ENCODE assay signal across 29 cellular contexts in the genomic region with DNA sequence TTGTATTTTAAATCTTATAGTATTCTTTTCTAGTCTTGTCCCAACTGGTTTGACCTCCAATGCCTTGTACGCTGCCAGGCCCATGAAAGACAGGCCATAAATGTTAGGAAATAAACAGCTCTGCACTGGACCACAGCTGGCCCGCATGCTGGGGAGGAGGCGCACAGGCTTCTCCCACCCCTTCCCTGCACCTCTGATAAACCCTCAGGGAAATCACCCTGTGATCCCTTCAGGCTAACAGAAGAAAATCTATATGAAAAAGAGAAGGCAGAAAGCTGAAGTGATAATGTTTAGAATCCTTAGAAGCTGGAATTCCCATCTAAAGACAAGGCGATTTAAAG. TPM values are rescaled to one million over a fixed set of nuclear protein-coding genes. Genes with fewer than 3 reads are reported as not detected.
DNase-seq lines count a peak whose midpoint lies in the region; ATAC-seq, FAIRE-seq and TF ChIP-seq lines count a peak whose summit lies in the region.
"Had no signal": no experiment of that assay in that cellular context is flagged by ENCODE, and none has a peak within 500 bp of the region (broad histone marks: within the 10 kb centered on the region; RNA-seq: fewer than 3 reads in every experiment).

No MANE protein-coding gene starts in this region.

- H3K56ac ChIP-seq in IMR-90 (ENCODE audit: extremely low read depth, insufficient read depth, low read length) = no peak overlapping the region

- dilution Hi-C loops in IMR-90 (cut with HindIII; ENCODE audit: low sequenced_read_pairs, unreplicated experiment) = no loop called here

- H3K9me3 Mint-ChIP-seq in nephron progenitor cell (peaks cover 3% of the 10 kb centered on the region), type B pancreatic cell (no peaks in the 10 kb centered on the region)
- H3K9me3 Mint-ChIP-seq: activated CD8-positive, alpha-beta T cell treated with anti-CD3 and anti-CD28 coated beads for 36 hours; activated naive CD8-positive, alpha-beta T cell treated with anti-CD3 and anti-CD28 coated beads, Interleukin-2, amount 10 ng/mL, durations not matched to agents 7 days and 5 days; natural killer cell treated with Interleukin-12 subunit alpha and Interleukin-12 subunit beta and Interleukin-15 and Interleukin-18, amount 100 ng/mL, for 72 hours; stimulated activated effector memory CD8-positive, alpha-beta T cell treated with anti-CD3 and anti-CD28 coated beads, Interleukin-12 subunit alpha, Interleukin-12 subunit beta, amount 100 ng/mL, for 72 hours; T-cell had no signal

- H3K18ac ChIP-seq in IMR-90 (ENCODE audit: low read depth, low read length) = no peak overlapping the region; the same call in 1 of the 2 replicates

- in situ Hi-C loops in IMR-90 (cut with MboI; ENCODE audit: low sequenced_read_pairs) = no loop called here

- POLR2A ChIA-PET in IMR-90 (lab: Charles Lee; ENCODE audit: unreplicated experiment) = no interaction called here

- no peak overlapping the region for H3K14ac ChIP-seq in IMR-90 (replicated peaks; ENCODE audit: low read depth, low read length)

- H3K4me2 ChIP-seq in IMR-90 (ENCODE audit: low read depth, low read length) = no peak overlapping the region

- H4K8ac ChIP-seq in IMR-90 (ENCODE audit: low read depth in 2 of 2, low read length in 2 of 2) = no peak overlapping the region

- peak; percentile 7 for DNase-seq in H7
- DNase-seq in IMR-90 = no peak
- peak; percentile 16 for DNase-seq in nephron progenitor cell
- no peak for DNase-seq in HTR-8/SVneo (ENCODE audit: insufficient read length, low spot score)
- no peak for DNase-seq in type B pancreatic cell (ENCODE audit: extremely low spot score, unreplicated experiment)
- no peak for DNase-seq in stimulated activated CD4-positive, alpha-beta T cell treated with anti-CD3 and anti-CD28 coated beads, Interleukin-4, amount 100 ng/mL, for 4 hours
- DNase-seq in activated CD8-positive, alpha-beta memory T cell treated with anti-CD3 and anti-CD28 coated beads, Interleukin-2, amount 50 U/mL, for 48 hours = no peak
- DNase-seq: activated CD8-positive, alpha-beta T cell treated with anti-CD3 and anti-CD28 coated beads for 36 hours; activated effector memory CD4-positive, alpha-beta T cell treated with anti-CD3 and anti-CD28 coated beads, Interleukin-2, amount 50 U/mL, for 16 hours; activated naive CD8-positive, alpha-beta T cell treated with anti-CD3 and anti-CD28 coated beads, Interleukin-2, amount 10 ng/mL, durations not matched to agents 7 days and 5 days; activated T-cell treated with anti-CD3 and anti-CD28 coated beads for 4 hours; C1 segment of cervical spinal cord; COR-L47; DMS79; GF-D8; NCI-H1048; NCI-H187; NCI-H526 treated with DMSO at 0.1 percent for 48 hours; pancreas; SJCRH30; stimulated activated CD4-positive, alpha-beta T cell treated with anti-CD3 and anti-CD28 coated beads, Interleukin-4, amount 100 ng/mL, for 1 hour; T-cell had no signal

- H3K79me1 ChIP-seq in IMR-90 (ENCODE audit: low read depth in 1 of 2, low read length in 2 of 2) = no peaks in the 10 kb centered on the region

- 0 out of 2 replicates have a peak overlapping the region, but pooled peaks have one; percentile 7 for H3K4ac ChIP-seq in IMR-90 (ENCODE audit: low read depth, low read length)

- H3K36me3 ChIP-seq in H7 (replicated peaks; ENCODE audit: control insufficient read depth, insufficient read depth, low read length) (no peaks in the 10 kb centered on the region), IMR-90 (ENCODE audit: control insufficient read depth, insufficient read depth, low read length) (no peaks in the 10 kb centered on the region)
- H3K36me3 ChIP-seq: pancreas, SJCRH30 had no signal

- no peak overlapping the region for H2AK5ac ChIP-seq in IMR-90 (ENCODE audit: low read depth, low read length)

- H3K27me3 Mint-ChIP-seq in nephron progenitor cell (ENCODE audit: low read depth, poor library complexity) (peaks cover 8% of the 10 kb centered on the region), type B pancreatic cell (no peaks in the 10 kb centered on the region)
- H3K27me3 Mint-ChIP-seq: activated CD8-positive, alpha-beta T cell treated with anti-CD3 and anti-CD28 coated beads for 36 hours; natural killer cell treated with Interleukin-12 subunit alpha and Interleukin-12 subunit beta and Interleukin-15 and Interleukin-18, amount 100 ng/mL, for 72 hours had no signal

- CTCF ChIA-PET in IMR-90 (lab: Yijun Ruan, JAX) = no interaction called here

- H3K4me1 ChIP-seq in IMR-90 (ENCODE audit: control insufficient read depth, insufficient read depth, low read length) = peaks cover 6% of the 10 kb centered on the region

- FAIRE-seq in HTR-8/SVneo (lab: Jason Lieb, UNC) = no peak
- FAIRE-seq: GM19239, RCC 7860 had no signal

- no TSS peak for BruUV-seq in IMR-90 (replicated peaks; lab: Mats Ljungman, UMichigan)

- no peak overlapping the region for H2AFZ ChIP-seq in IMR-90 (replicated peaks; ENCODE audit: low read length, poor library complexity)

- H3K23ac ChIP-seq in IMR-90 (ENCODE audit: low read depth, low read length) = no peak overlapping the region

- H2BK5ac ChIP-seq in IMR-90 (ENCODE audit: low read depth, low read length, poor library complexity, severe bottlenecking) = no peak overlapping the region

- no peak overlapping the region for H2AK9ac ChIP-seq in IMR-90 (replicated peaks; ENCODE audit: low read depth, low read length, poor library complexity)

- H2BK20ac ChIP-seq in IMR-90 (ENCODE audit: low read depth, low read length) = 0 out of 2 replicates have a peak overlapping the region, but pooled peaks have one; percentile 57

- no peak overlapping the region for H3K27ac ChIP-seq in IMR-90 (ENCODE audit: insufficient read depth, low read length)
- H3K27ac ChIP-seq in cingulate gyrus (ENCODE audit: low read depth, low read length) = peak overlapping the region; percentile 56
- H3K27ac ChIP-seq: SJCRH30 had no signal

- H4K20me1 ChIP-seq in IMR-90 (ENCODE audit: insufficient read depth, low read length) = no peaks in the 10 kb centered on the region

- TF ChIP-seq POLR2A in IMR-90 (IDR thresholded peaks at IDR 0.05; ENCODE audit: low read depth, low read length) = no peak

- H3K9me3 ChIP-seq in IMR-90 (ENCODE audit: control insufficient read depth, insufficient read depth, low read length) = no peaks in the 10 kb centered on the region
- H3K9me3 ChIP-seq: pancreas, SJCRH30 had no signal

- intact Hi-C loops in IMR-90 (cut with micrococcal nuclease) = no loop called here

- H3K27ac Mint-ChIP-seq in nephron progenitor cell (peak overlapping the region; percentile 78), type B pancreatic cell (no peak overlapping the region)
- H3K27ac Mint-ChIP-seq: activated CD8-positive, alpha-beta T cell treated with anti-CD3 and anti-CD28 coated beads for 36 hours; activated naive CD8-positive, alpha-beta T cell treated with anti-CD3 and anti-CD28 coated beads, Interleukin-2, amount 10 ng/mL, durations not matched to agents 7 days and 5 days; natural killer cell treated with Interleukin-12 subunit alpha and Interleukin-12 subunit beta and Interleukin-15 and Interleukin-18, amount 100 ng/mL, for 72 hours; stimulated activated effector memory CD8-positive, alpha-beta T cell treated with anti-CD3 and anti-CD28 coated beads, Interleukin-12 subunit alpha, Interleukin-12 subunit beta, amount 100 ng/mL, for 72 hours; T-cell had no signal

- H2BK120ac ChIP-seq in IMR-90 (ENCODE audit: low read depth, low read length) = 0 out of 2 replicates have a peak overlapping the region, but pooled peaks have one; percentile 5

- no peak overlapping the region for H4K5ac ChIP-seq in IMR-90 (ENCODE audit: low read depth, low read length)

- H3K4me3 ChIP-seq in H7 (ENCODE audit: insufficient read depth, low read depth, low read length) (no peak overlapping the region), IMR-90 (ENCODE audit: insufficient read depth, low read depth, low read length) (no peak overlapping the region)
- H3K4me3 ChIP-seq: pancreas, SJCRH30 had no signal

- H3K4me1 Mint-ChIP-seq in nephron progenitor cell (peaks cover 28% of the 10 kb centered on the region), type B pancreatic cell (ENCODE audit: unreplicated experiment) (peaks cover 3% of the 10 kb centered on the region)

- H3K27me3 ChIP-seq in H7 (ENCODE audit: control insufficient read depth, insufficient read depth, low read length) (peaks cover 1% of the 10 kb centered on the region; the same call in 1 of the 2 replicates), IMR-90 (ENCODE audit: control insufficient read depth, insufficient read depth, low read length) (no peaks in the 10 kb centered on the region)
- H3K27me3 ChIP-seq: pancreas, SJCRH30 had no signal

- no peak for ATAC-seq in IMR-90 (ENCODE audit: low read depth)
- ATAC-seq: activated CD4-positive, CD25-positive, alpha-beta regulatory T cell treated with anti-CD3 and anti-CD28 coated beads, Interleukin-2, amount 50 U/mL, for 24 hours; activated CD8-positive, alpha-beta T cell treated with anti-CD3 and anti-CD28 coated beads for 36 hours; HCT116; natural killer cell treated with Interleukin-12 subunit alpha and Interleukin-12 subunit beta and Interleukin-15 and Interleukin-18, amount 100 ng/mL, for 72 hours; stimulated activated effector memory CD8-positive, alpha-beta T cell treated with anti-CD3 and anti-CD28 coated beads, Interleukin-12 subunit alpha, Interleukin-12 subunit beta, amount 100 ng/mL, for 72 hours; T-cell had no signal

- H2BK15ac ChIP-seq in IMR-90 (ENCODE audit: low read depth, low read length) = peak overlapping the region; percentile 60; the same call in 1 of the 3 replicates

- no peaks in the 10 kb centered on the region for H3K9me1 ChIP-seq in IMR-90 (ENCODE audit: insufficient read depth, low read length)

- H3K9ac ChIP-seq in IMR-90 (ENCODE audit: low read depth, low read length) = no peak overlapping the region

- WGBS in IMR-90 (ENCODE audit: extremely low coverage in 2 of 2, insufficient read length in 1 of 2), 2 experiments = no CpG with 5 or more reads among the region's 4 CpGs

- no peaks in the 10 kb centered on the region for H3K36me3 Mint-ChIP-seq in nephron progenitor cell (ENCODE audit: low read depth)
- H3K36me3 Mint-ChIP-seq in type B pancreatic cell = no peaks in the 10 kb centered on the region
- H3K36me3 Mint-ChIP-seq: activated naive CD8-positive, alpha-beta T cell treated with anti-CD3 and anti-CD28 coated beads, Interleukin-2, amount 10 ng/mL, durations not matched to agents 7 days and 5 days; natural killer cell treated with Interleukin-12 subunit alpha and Interleukin-12 subunit beta and Interleukin-15 and Interleukin-18, amount 100 ng/mL, for 72 hours; stimulated activated effector memory CD8-positive, alpha-beta T cell treated with anti-CD3 and anti-CD28 coated beads, Interleukin-12 subunit alpha, Interleukin-12 subunit beta, amount 100 ng/mL, for 72 hours; T-cell had no signal

- TF ChIP-seq RAD21 in IMR-90 (IDR thresholded peaks at IDR 0.05; ENCODE audit: low read length) = no peak

- peak overlapping the region; percentile 38; the same call in 1 of the 2 replicates for H4K91ac ChIP-seq in IMR-90 (ENCODE audit: insufficient read depth, low read depth, low read length)

- H3K4me3 Mint-ChIP-seq in nephron progenitor cell = no peak overlapping the region
- H3K4me3 Mint-ChIP-seq in type B pancreatic cell = no peak overlapping the region
- H3K4me3 Mint-ChIP-seq: activated CD8-positive, alpha-beta T cell treated with anti-CD3 and anti-CD28 coated beads for 36 hours; activated naive CD8-positive, alpha-beta T cell treated with anti-CD3 and anti-CD28 coated beads, Interleukin-2, amount 10 ng/mL, durations not matched to agents 7 days and 5 days; natural killer cell treated with Interleukin-12 subunit alpha and Interleukin-12 subunit beta and Interleukin-15 and Interleukin-18, amount 100 ng/mL, for 72 hours; stimulated activated effector memory CD8-positive, alpha-beta T cell treated with anti-CD3 and anti-CD28 coated beads, Interleukin-12 subunit alpha, Interleukin-12 subunit beta, amount 100 ng/mL, for 72 hours; T-cell had no signal

- TF ChIP-seq CTCF in IMR-90 (conservative IDR thresholded peaks at IDR 0.05; ENCODE audit: low read depth, low read length) = no peak
- no peak for TF ChIP-seq CTCF in nephron progenitor cell (IDR thresholded peaks at IDR 0.05)
- no peak for TF ChIP-seq CTCF in type B pancreatic cell (conservative IDR thresholded peaks at IDR 0.05)

RNA-seq across cellular contexts. Expression of a gene that starts 41.5 kb away (rescaled TPM):
- total RNA-seq in H7 (2014; rRNA removed; shearing (Covaris generic)) = 0.37 and 0.76 TPM in 2 replicates
- total RNA-seq in IMR-90 (2012; rRNA removed) = 2.3 and 3.3 TPM in 2 replicates
- 4.1 and 4.2 TPM in 2 replicates for polyA plus RNA-seq in IMR-90 (2012; rRNA removed)
- polyA plus RNA-seq in IMR-90 (2012; cell fraction: cytosol; rRNA removed) = 1.9 and 2.2 TPM in 2 replicates
- 7.8 and 14.6 TPM in 2 replicates for polyA plus RNA-seq in IMR-90 (2012; cell fraction: nucleus; rRNA removed; ENCODE audit: low replicate concordance)
- 1.4 and 4.8 TPM in 2 replicates for total RNA-seq in type B pancreatic cell (ENCODE audit: low replicate concordance)

RNA-seq across cellular contexts. Expression of a gene that starts 55.5 kb away (rescaled TPM):
- total RNA-seq in H7 (2014; rRNA removed; shearing (Covaris generic)) = 36.0 and 38.5 TPM in 2 replicates
- total RNA-seq in IMR-90 (2012; rRNA removed) (45.0 and 80.3 TPM in 2 replicates), type B pancreatic cell (ENCODE audit: low replicate concordance) (21.1 and 24.5 TPM in 2 replicates)
- 26.7 and 32.4 TPM in 2 replicates for polyA plus RNA-seq in IMR-90 (2012; rRNA removed)
- polyA plus RNA-seq in IMR-90 (2012; cell fraction: cytosol; rRNA removed) = 59.8 and 60.1 TPM in 2 replicates
- polyA plus RNA-seq in IMR-90 (2012; cell fraction: nucleus; rRNA removed; ENCODE audit: low replicate concordance) = 18.1 and 26.0 TPM in 2 replicates

Comparison
In these comparisons a context has a peak if more than half of its experiments do, and no peak if none do; other contexts are left out.
1. DNase-seq: peak in H7 (single experiment) and nephron progenitor cell (single experiment); none in IMR-90 (single experiment), HTR-8/SVneo (single experiment), type B pancreatic cell (single experiment), stimulated activated CD4-positive, alpha-beta T cell treated with anti-CD3 and anti-CD28 coated beads, Interleukin-4, amount 100 ng/mL, for 4 hours (0 of 2) and activated CD8-positive, alpha-beta memory T cell treated with anti-CD3 and anti-CD28 coated beads, Interleukin-2, amount 50 U/mL, for 48 hours (single experiment).